Comparison of ENCODE assay signal across 2 cellular contexts in genomic region chr1:233670363-233670762, GRCh38. TPM values are rescaled to one million over a fixed set of nuclear protein-coding genes. Genes with fewer than 3 reads are reported as not detected.
"Had no signal": no experiment of that assay in that cellular context is flagged by ENCODE, and none has a peak within 500 bp of the region (broad histone marks: within the 10 kb centered on the region; RNA-seq: fewer than 3 reads in every experiment).

No MANE protein-coding gene starts in this region.

RNA-seq across cellular contexts. Expression of gene KCNK1, which starts 56.5 kb away (rescaled TPM):
- total RNA-seq: myocyte had no signal
- polyA plus RNA-seq: immature natural killer cell had no signal
